Comparison of ENCODE assay signal across 8 cellular contexts in genomic region chr11:75532200-75532972, GRCh38. TPM values are rescaled to one million over a fixed set of nuclear protein-coding genes. Genes with fewer than 3 reads are reported as not detected.
DNase-seq lines count a peak whose midpoint lies in the region; ATAC-seq and TF ChIP-seq lines count a peak whose summit lies in the region.

No MANE protein-coding gene starts in this region.

- peak; percentile 88 for TF ChIP-seq CTCF in fibroblast of villous mesenchyme (IDR thresholded peaks at IDR 0.05; ENCODE audit: insufficient read depth, low read depth, low read length)
- peak; percentile 85 to 90 for TF ChIP-seq CTCF in tibial artery (IDR thresholded peaks at IDR 0.05)

- intact Hi-C loops in tibial artery (cut with DNase I; ENCODE audit: low total_unique reads), result no loop called here

- peak; percentile 55 to 59 for ATAC-seq in activated T-cell treated with anti-CD3 and anti-CD28 coated beads, Interleukin-2, amount 50 U/mL, for 72 hours (replicated peaks in 1 of 2)
- ATAC-seq in GM19035 (IDR thresholded peaks at IDR 0.05; ENCODE audit: unreplicated experiment), result no peak

- H3K27me3 Mint-ChIP-seq in activated T-cell treated with anti-CD3 and anti-CD28 coated beads, Interleukin-2, amount 50 U/mL, for 72 hours (ENCODE audit: low read depth), result no peaks in the 10 kb centered on the region

- H3K27ac ChIP-seq in tibial artery, result no peak overlapping the region

- no peaks in the 10 kb centered on the region for H3K36me3 Mint-ChIP-seq in activated T-cell treated with anti-CD3 and anti-CD28 coated beads, Interleukin-2, amount 50 U/mL, for 72 hours (ENCODE audit: insufficient read depth in 2 of 2)

- DNase-seq in EL (peak; percentile 67), Kasumi-1 (lab: John Stamatoyannopoulos, UW) (peak; percentile 69 to 75), RPMI8226 (peak; percentile 79), fibroblast of villous mesenchyme (ENCODE audit: low read depth) (peak; percentile 53), occipital lobe (lab: John Stamatoyannopoulos, UW) (peak; percentile 14), tibial artery (peak; percentile 63 to 77)
- DNase-seq in activated T-cell treated with anti-CD3 and anti-CD28 coated beads, Interleukin-2, amount 50 U/mL, for 72 hours, result peak; percentile 78 to 84

- no peak overlapping the region for H3K4me3 Mint-ChIP-seq in activated T-cell treated with anti-CD3 and anti-CD28 coated beads, Interleukin-2, amount 50 U/mL, for 72 hours

- H3K27ac Mint-ChIP-seq in activated T-cell treated with anti-CD3 and anti-CD28 coated beads, Interleukin-2, amount 50 U/mL, for 72 hours, result no peak overlapping the region

- H3K9me3 Mint-ChIP-seq in activated T-cell treated with anti-CD3 and anti-CD28 coated beads, Interleukin-2, amount 50 U/mL, for 72 hours, result no peaks in the 10 kb centered on the region

- no peaks in the 10 kb centered on the region for H3K36me3 ChIP-seq in tibial artery

- H3K9me3 ChIP-seq in tibial artery, result no peaks in the 10 kb centered on the region

- H3K4me1 Mint-ChIP-seq in activated T-cell treated with anti-CD3 and anti-CD28 coated beads, Interleukin-2, amount 50 U/mL, for 72 hours (ENCODE audit: low read depth), result peaks cover 28% of the 10 kb centered on the region

- H3K4me1 ChIP-seq in tibial artery, result peaks cover 0 to 3% (median 0%) of the 10 kb centered on the region in 4 donors

- H3K4me3 ChIP-seq in fibroblast of villous mesenchyme (ENCODE audit: low read depth, low read length), result no peak overlapping the region
- no peak overlapping the region for H3K4me3 ChIP-seq in tibial artery

- H3K27me3 ChIP-seq in tibial artery, result no peaks in the 10 kb centered on the region

RNA-seq across cellular contexts. Expression of gene GDPD5, which starts 6.6 kb away (rescaled TPM):
- 10 to 100 TPM; 16.9 to 29.5 TPM for total RNA-seq in activated T-cell treated with anti-CD3 and anti-CD28 coated beads, Interleukin-2, amount 50 U/mL, for 72 hours
- total RNA-seq in fibroblast of villous mesenchyme (9.5 and 10.3 TPM in 2 replicates), occipital lobe (9.8 TPM)

RNA-seq across cellular contexts. Expression of gene SERPINH1, which starts 29.7 kb away (rescaled TPM):
- 10 to 100 TPM; 17.3 to 20.4 TPM for total RNA-seq in activated T-cell treated with anti-CD3 and anti-CD28 coated beads, Interleukin-2, amount 50 U/mL, for 72 hours
- total RNA-seq in fibroblast of villous mesenchyme (1,336 and 1,367 TPM in 2 replicates), occipital lobe (29.3 TPM)

Comparison
In these comparisons a context has a peak if more than half of its experiments do, and no peak if none do; other contexts are left out.
1. DNase-seq: peak in every context shown above with its lines; median percentile 81 in activated T-cell treated with anti-CD3 and anti-CD28 coated beads, Interleukin-2, amount 50 U/mL, for 72 hours; 79 in RPMI8226; 72 in Kasumi-1; 70 in tibial artery; 67 in EL; 53 in fibroblast of villous mesenchyme; 14 in occipital lobe.
2. RNA of gene SERPINH1, which starts 29.7 kb away (total RNA-seq): 1,336 to 1,367 TPM in fibroblast of villous mesenchyme; 29.3 TPM in occipital lobe (single experiment) and 17.3 to 20.4 TPM in activated T-cell treated with anti-CD3 and anti-CD28 coated beads, Interleukin-2, amount 50 U/mL, for 72 hours; every median in the first group is over 10 times any median in the second.